8 cellular contexts compared by ENCODE assay signal in the genomic region with DNA sequence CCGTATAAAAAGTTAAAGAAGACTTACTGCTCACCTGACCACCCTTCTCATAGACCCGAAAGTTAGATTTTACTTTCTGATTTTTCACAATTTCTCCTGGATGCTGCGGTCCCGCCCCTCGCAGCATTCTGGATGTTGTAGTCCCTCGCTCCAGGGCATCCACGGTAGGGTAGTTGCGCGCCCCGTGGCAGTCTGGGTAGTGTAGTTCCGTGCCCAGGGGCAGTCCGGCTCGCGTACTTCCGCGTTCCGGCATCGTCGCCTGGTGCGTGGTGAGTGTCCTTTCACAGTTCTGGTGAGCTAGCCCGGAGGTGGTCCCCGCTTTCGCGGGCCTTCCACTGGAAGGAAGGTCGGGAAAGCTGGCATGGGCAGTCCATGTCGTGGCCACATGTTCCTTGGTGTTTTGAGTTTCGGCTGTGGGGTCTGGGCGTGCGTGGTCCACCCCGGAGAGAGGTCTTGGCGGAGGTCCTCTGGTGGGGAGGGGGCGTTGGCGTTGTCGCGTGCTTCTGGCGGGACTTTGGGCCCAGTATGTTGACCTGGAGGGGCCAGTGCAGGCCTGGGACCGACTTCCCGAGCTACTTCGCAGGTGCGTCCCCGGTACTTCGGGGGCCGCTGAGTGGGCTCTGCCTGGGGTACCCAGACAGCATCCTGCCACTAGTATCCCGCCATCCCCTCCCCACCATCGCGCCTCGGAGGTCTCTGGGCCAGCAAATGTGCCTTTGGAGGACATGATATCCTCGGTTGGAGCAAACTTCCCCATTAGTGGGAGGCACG. TPM values are rescaled to one million over a fixed set of nuclear protein-coding genes. Genes with fewer than 3 reads are reported as not detected.
DNase-seq lines count a peak whose midpoint lies in the region; ATAC-seq, FAIRE-seq and TF ChIP-seq lines count a peak whose summit lies in the region.

Gene ZNF169, plus strand, starts transcription at position 222 of the 771 bp plus-strand sequence. CDS start 19,515 bp downstream, outside the sequence.

- peak; percentile 59 for FAIRE-seq in pancreas (lab: Jason Lieb, UNC)

- no peaks in the 10 kb centered on the region for H3K9me3 Mint-ChIP-seq in activated naive CD8-positive, alpha-beta T cell treated with anti-CD3 and anti-CD28 coated beads for 36 hours

- peak within 1 kb of the TSS; percentile 95 for H3K27ac Mint-ChIP-seq in activated naive CD8-positive, alpha-beta T cell treated with anti-CD3 and anti-CD28 coated beads for 36 hours

- H3K9me3 ChIP-seq in pancreas = no peaks in the 10 kb centered on the region
- no peaks in the 10 kb centered on the region for H3K9me3 ChIP-seq in tibial nerve

- intact Hi-C loops in Right ventricle myocardium superior (cut with DNase I) (no loop called here), pancreas (cut with DNase I) (no loop called here)

- H3K27ac ChIP-seq in pancreas (peak within 1 kb of the TSS in 1 of 4 donors; percentile 33), tibial nerve (peak within 1 kb of the TSS; percentile 45 to 87 (median 79))

- H3K4me1 Mint-ChIP-seq in activated naive CD8-positive, alpha-beta T cell treated with anti-CD3 and anti-CD28 coated beads for 36 hours = peaks cover 27% of the 10 kb centered on the region

- ATAC-seq in Right ventricle myocardium superior (ENCODE audit: poor library complexity) (peak; percentile 100), pancreas (peak; percentile 100)

- TF ChIP-seq POLR2A in tibial nerve (IDR thresholded peaks at IDR 0.05) = peak in 1 of 2 donors; percentile 19

- 1% methylated on average over 46 to 49 of the region's 49 CpGs for WGBS in pancreas, 2 donors
- WGBS in tibial nerve, 2 donors = 1 to 3% methylated on average over 40 to 43 of the region's 49 CpGs

- peaks cover 0 to 4% (median 0%) of the 10 kb centered on the region in 3 donors for H3K4me1 ChIP-seq in pancreas
- H3K4me1 ChIP-seq in tibial nerve = peaks cover 0 to 16% (median 10%) of the 10 kb centered on the region in 4 donors

- H3K36me3 Mint-ChIP-seq in activated naive CD8-positive, alpha-beta T cell treated with anti-CD3 and anti-CD28 coated beads for 36 hours = peaks cover 25% of the 10 kb centered on the region

- TF ChIP-seq CTCF in GM06990 (IDR thresholded peaks at IDR 0.05; ENCODE audit: insufficient read depth, low read length, poor library complexity, severe bottlenecking) = no peak
- no peak for TF ChIP-seq CTCF in HFF-Myc (IDR thresholded peaks at IDR 0.05; ENCODE audit: low read depth, low read length, missing control alignments)
- no peak for TF ChIP-seq CTCF in pancreas (IDR thresholded peaks at IDR 0.05)
- no peak for TF ChIP-seq CTCF in tibial nerve (IDR thresholded peaks at IDR 0.05)

- H3K27me3 ChIP-seq in GM06990 (replicated peaks; ENCODE audit: control insufficient read depth, insufficient read depth, low read length) = no peaks in the 10 kb centered on the region
- no peaks in the 10 kb centered on the region for H3K27me3 ChIP-seq in pancreas
- no peaks in the 10 kb centered on the region for H3K27me3 ChIP-seq in tibial nerve

- H3K27me3 Mint-ChIP-seq in activated naive CD8-positive, alpha-beta T cell treated with anti-CD3 and anti-CD28 coated beads for 36 hours = no peaks in the 10 kb centered on the region

- peak in 1 of 2 donors; percentile 80 for TF ChIP-seq EP300 in tibial nerve (IDR thresholded peaks at IDR 0.05)

- peak within 1 kb of the TSS; percentile 97 for H3K4me3 Mint-ChIP-seq in activated naive CD8-positive, alpha-beta T cell treated with anti-CD3 and anti-CD28 coated beads for 36 hours

- DNase-seq in GM06990 (ENCODE audit: extremely low read depth, insufficient read length) = peak; percentile 82
- peak; percentile 64 for DNase-seq in HFF-Myc (ENCODE audit: extremely low read depth, low read depth)
- peak; percentile 86 for DNase-seq in MV-4-11 (lab: John Stamatoyannopoulos, UW)
- DNase-seq in SKM-1 (lab: John Stamatoyannopoulos, UW; ENCODE audit: unreplicated experiment) = peak; percentile 57
- peak; percentile 89 for DNase-seq in activated naive CD8-positive, alpha-beta T cell treated with anti-CD3 and anti-CD28 coated beads for 36 hours
- DNase-seq in Right ventricle myocardium superior = peak; percentile 96
- peak; percentile 83 to 95 (median 90) for DNase-seq in pancreas
- DNase-seq in tibial nerve (ENCODE audit: low spot score in 2 of 2) = peak; percentile 78 to 87

- no peaks in the 10 kb centered on the region for H3K36me3 ChIP-seq in GM06990 (ENCODE audit: control insufficient read depth, insufficient read depth, low read length)
- H3K36me3 ChIP-seq in pancreas = no peaks in the 10 kb centered on the region
- peaks cover 0 to 4% (median 0%) of the 10 kb centered on the region in 3 donors for H3K36me3 ChIP-seq in tibial nerve

- H3K4me3 ChIP-seq in GM06990 (replicated peaks; ENCODE audit: low read depth, low read length) = peak within 1 kb of the TSS; percentile 99
- H3K4me3 ChIP-seq in HFF-Myc (replicated peaks; ENCODE audit: low read depth, low read length) = peak within 1 kb of the TSS; percentile 98
- H3K4me3 ChIP-seq in pancreas = peak within 1 kb of the TSS; percentile 74 to 88 (median 84)
- H3K4me3 ChIP-seq in tibial nerve = peak within 1 kb of the TSS; percentile 56 to 95 (median 71)

RNA-seq across cellular contexts. Expression of gene ZNF169, which starts in this region (rescaled TPM):
- total RNA-seq in activated naive CD8-positive, alpha-beta T cell treated with anti-CD3 and anti-CD28 coated beads for 36 hours = 1 to 10 TPM; 4.2 to 5.0 TPM
- total RNA-seq in Right ventricle myocardium superior (1.7 TPM), pancreas (1 to 10 TPM; 1.2 to 3.0 (median 2.2) TPM), tibial nerve (10 to 100 TPM; 11.1 to 55.7 (median 21.4) TPM)
- polyA plus RNA-seq in pancreas = 1 to 10 TPM; 2.8 to 3.2 TPM
